In genomic region chr17:58527949-58528348, GRCh38 we compare ENCODE assay signal across 13 cellular contexts. TPM values are rescaled to one million over a fixed set of nuclear protein-coding genes. Genes with fewer than 3 reads are reported as not detected.
A peak's percentile ranks its signal among the peaks of the same experiment; 100 is the strongest.
DNase-seq lines count a peak whose midpoint lies in the region; ATAC-seq and TF ChIP-seq lines count a peak whose summit lies in the region.
"Had no signal": no experiment of that assay in that cellular context is flagged by ENCODE, and none has a peak within 500 bp of the region (broad histone marks: within the 10 kb centered on the region; RNA-seq: fewer than 3 reads in every experiment).

No MANE protein-coding gene starts in this region.

- no peaks in the 10 kb centered on the region for H3K36me3 ChIP-seq in spleen
- H3K36me3 ChIP-seq: neutrophil had no signal

- peaks cover 0 to 25% (median 0%) of the 10 kb centered on the region in 7 donors for H3K27me3 ChIP-seq in spleen (replicated peaks in 1 of 7)

- no peak for TF ChIP-seq POLR2A in spleen (IDR thresholded peaks at IDR 0.05)

- no peak for TF ChIP-seq CTCF in spleen (IDR thresholded peaks at IDR 0.05 in 8 of 11, conservative IDR thresholded peaks at IDR 0.05 in 3 of 11)

- H3K4me3 ChIP-seq in spleen = peak overlapping the region in 6 of 8 donors; percentile 17 to 57 (median 34)

- no peaks in the 10 kb centered on the region for H3K9me3 ChIP-seq in spleen
- H3K9me3 ChIP-seq: Caco-2, neutrophil had no signal

- peaks cover 2 to 75% (median 26%) of the 10 kb centered on the region in 6 donors for H3K4me1 ChIP-seq in spleen

- 25 to 62% (median 57%) methylated on average over 2 to 3 of the region's 3 CpGs; no CpG with 5 or more reads in 1 of the 5 donors for WGBS in spleen, 5 donors

- intact Hi-C loops in spleen (cut with DNase I; ENCODE audit: low total_unique reads) = no loop called here

- peak overlapping the region in 7 of 8 donors; percentile 9 to 74 (median 66) for H3K27ac ChIP-seq in spleen

- peak; percentile 76 for DNase-seq in HT1080 (ENCODE audit: low read depth)
- peak in 56 of 58 donors; percentile 17 to 94 (median 71) for DNase-seq in anterior cingulate cortex (lab: John Stamatoyannopoulos, UW)
- DNase-seq in hypothalamus (lab: John Stamatoyannopoulos, UW) = peak in 46 of 51 donors; percentile 11 to 92 (median 75)
- no peak for DNase-seq in spleen
- DNase-seq in D341Med (ENCODE audit: low spot score) = no peak
- no peak for DNase-seq in ureter (ENCODE audit: low spot score)
- DNase-seq: activated CD4-positive, alpha-beta T cell treated with anti-CD3 and anti-CD28 coated beads, Interleukin-2, amount 50 U/mL, for 48 hours; activated naive CD4-positive, alpha-beta T cell treated with anti-CD3 and anti-CD28 coated beads, Interleukin-2, amount 50 U/mL, for 16 hours; Caco-2; NCI-H1105; NCI-H774 had no signal

- ATAC-seq in GM21360 (IDR thresholded peaks at IDR 0.05; ENCODE audit: unreplicated experiment) = no peak

RNA-seq across cellular contexts. Expression of gene MTMR4, which starts 13.5 kb away (rescaled TPM):
- 32.3 and 34.4 TPM in 2 replicates for total RNA-seq in HT1080 (2014; rRNA removed; shearing (Covaris generic))
- 17.1 and 20.7 TPM in 2 replicates for polyA plus RNA-seq in HT1080 (2015; cell fraction: cytosol; rRNA removed)
- polyA plus RNA-seq in HT1080 (2015; cell fraction: nucleus; rRNA removed) = 26.7 and 27.1 TPM in 2 replicates
- total RNA-seq in spleen (10 to 100 TPM; 42.0 to 61.9 (median 50.3) TPM), ureter (76.4 TPM)
- polyA plus RNA-seq in spleen = 10 to 100 TPM; 12.7 to 17.3 (median 14.1) TPM

RNA-seq across cellular contexts. Expression of gene HSF5, which starts 39.7 kb away (rescaled TPM):
- total RNA-seq in HT1080 (2014; rRNA removed; shearing (Covaris generic)) = not detected in 2 replicates
- not detected in 2 replicates for polyA plus RNA-seq in HT1080 (2015; cell fraction: cytosol; rRNA removed)
- not detected in 2 replicates for polyA plus RNA-seq in HT1080 (2015; cell fraction: nucleus; rRNA removed)
- 1 to 10 TPM; 1.1 to 1.7 (median 1.3) TPM for total RNA-seq in spleen
- under 1 TPM; 0.57 to 0.79 (median 0.61) TPM for polyA plus RNA-seq in spleen
- total RNA-seq in ureter = 0.18 TPM

Comparison
In these comparisons a context has a peak if more than half of its experiments do, and no peak if none do; other contexts are left out.
1. DNase-seq: peak in HT1080 (single experiment), anterior cingulate cortex (56 of 58) and hypothalamus (46 of 51); none in spleen (single experiment), D341Med (single experiment) and ureter (single experiment).